In the genomic region with DNA sequence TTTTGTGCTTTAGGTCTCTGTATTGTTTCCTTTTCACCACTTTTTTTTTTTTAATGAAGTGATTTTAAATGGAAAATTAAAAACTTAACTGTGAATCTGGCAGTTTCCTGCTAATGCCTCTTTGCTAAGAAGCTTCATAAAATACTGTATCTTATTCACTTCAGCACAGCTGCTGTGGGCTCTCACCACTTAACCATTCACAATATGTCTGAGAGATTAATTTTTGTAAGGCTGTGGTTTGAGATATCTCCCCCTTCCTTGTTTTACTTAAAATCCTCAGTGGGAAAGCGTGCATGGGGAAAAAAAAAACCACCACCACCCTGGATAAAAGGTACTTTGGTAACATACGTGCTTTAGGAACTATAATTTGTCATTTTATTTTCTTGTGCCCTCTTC, we compare ENCODE assay signal across 9 cellular contexts.
DNase-seq lines count a peak whose midpoint lies in the region; ATAC-seq and TF ChIP-seq lines count a peak whose summit lies in the region.
"Had no signal": no experiment of that assay in that cellular context is flagged by ENCODE, and none has a peak within 500 bp of the region (broad histone marks: within the 10 kb centered on the region; RNA-seq: fewer than 3 reads in every experiment).

No MANE protein-coding gene starts in this region.

- peak overlapping the region; percentile 40 for H3K27ac Mint-ChIP-seq in central memory CD8-positive, alpha-beta T cell (ENCODE audit: low read depth)
- H3K27ac Mint-ChIP-seq in progenitor cell of endocrine pancreas = peak overlapping the region; percentile 60

- H3K36me3 Mint-ChIP-seq in central memory CD8-positive, alpha-beta T cell (ENCODE audit: insufficient read depth) = peaks cover 4% of the 10 kb centered on the region
- peaks cover 9% of the 10 kb centered on the region for H3K36me3 Mint-ChIP-seq in progenitor cell of endocrine pancreas (ENCODE audit: insufficient read depth)

- H3K4me1 Mint-ChIP-seq in central memory CD8-positive, alpha-beta T cell = peaks cover 67% of the 10 kb centered on the region
- H3K4me1 Mint-ChIP-seq in progenitor cell of endocrine pancreas (ENCODE audit: low read depth) = peaks cover 37% of the 10 kb centered on the region

- H3K4me3 ChIP-seq in HL-60 (replicated peaks; ENCODE audit: insufficient read depth, low read length) = no peak overlapping the region

- peak overlapping the region; percentile 51 for H3K4me3 Mint-ChIP-seq in central memory CD8-positive, alpha-beta T cell
- no peak overlapping the region for H3K4me3 Mint-ChIP-seq in progenitor cell of endocrine pancreas (ENCODE audit: low read depth)

- TF ChIP-seq CTCF in HL-60 (IDR thresholded peaks at IDR 0.05; ENCODE audit: insufficient read depth, low read length) = no peak
- no peak for TF ChIP-seq CTCF in progenitor cell of endocrine pancreas (IDR thresholded peaks at IDR 0.05; ENCODE audit: unreplicated experiment)

- no peaks in the 10 kb centered on the region for H3K27me3 Mint-ChIP-seq in central memory CD8-positive, alpha-beta T cell
- no peaks in the 10 kb centered on the region for H3K27me3 Mint-ChIP-seq in progenitor cell of endocrine pancreas

- no peaks in the 10 kb centered on the region for H3K9me3 Mint-ChIP-seq in central memory CD8-positive, alpha-beta T cell
- H3K9me3 Mint-ChIP-seq in progenitor cell of endocrine pancreas (ENCODE audit: low read depth) = no peaks in the 10 kb centered on the region

- DNase-seq in GF-D8 (lab: John Stamatoyannopoulos, UW) (peak; percentile 5), HL-60 (ENCODE audit: low read depth in 1 of 2, low spot score in 1 of 2) (no peak), progenitor cell of endocrine pancreas (ENCODE audit: low spot score, unreplicated experiment) (no peak)
- DNase-seq in central memory CD8-positive, alpha-beta T cell (ENCODE audit: low spot score in 2 of 2) = no peak
- DNase-seq: foreskin melanocyte had no signal

- no peak for ATAC-seq in central memory CD8-positive, alpha-beta T cell (replicated peaks; ENCODE audit: extremely low read depth, poor library complexity, severe bottlenecking)
- no peak for ATAC-seq in GM18519 (IDR thresholded peaks at IDR 0.05; ENCODE audit: low FRiP score, unreplicated experiment)
- no peak for ATAC-seq in HG02623 (IDR thresholded peaks at IDR 0.05; ENCODE audit: unreplicated experiment)
- ATAC-seq in esophagus mucosa = no peak
- ATAC-seq in HG03135 (IDR thresholded peaks at IDR 0.05; ENCODE audit: unreplicated experiment) = no peak

- peak overlapping the region; percentile 96 for H3K27ac ChIP-seq in HL-60 (replicated peaks)

- H3K27me3 ChIP-seq in HL-60 (ENCODE audit: insufficient read depth, poor library complexity, severe bottlenecking) = no peaks in the 10 kb centered on the region
